In the genomic region with DNA sequence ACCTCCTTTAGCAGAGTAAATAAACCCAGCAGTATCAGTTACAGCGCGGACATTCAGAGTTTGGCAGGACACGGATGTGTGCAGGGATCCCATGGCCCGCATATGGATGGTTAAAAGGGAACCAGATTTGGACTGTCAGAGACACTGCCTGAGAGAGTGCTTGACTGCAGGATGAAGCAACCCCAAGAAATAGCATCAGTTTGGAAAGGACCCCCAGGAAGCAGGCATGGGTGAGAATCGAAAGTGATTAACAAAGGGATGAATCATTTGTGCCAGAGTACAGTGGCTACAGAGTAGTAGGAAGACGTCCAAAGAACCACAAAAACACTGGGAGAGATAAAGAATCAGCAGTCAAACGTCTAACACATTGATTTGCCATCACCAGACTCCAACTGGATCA, we compare ENCODE assay signal across 1 cellular context.
TF ChIP-seq lines count a peak whose summit lies in the region.

No MANE protein-coding gene starts in this region.

TF ChIP-seq in H1, 55 proteins besides CTCF, POLR2A, EP300 and RAD21:
- TF ChIP-seq YY1 (IDR thresholded peaks at IDR 0.05; ENCODE audit: low read depth, low read length) (no peak), JUND (IDR thresholded peaks at IDR 0.05; ENCODE audit: low read length) (no peak), SAP30 (IDR thresholded peaks at IDR 0.05; ENCODE audit: insufficient read depth, insufficient replicate concordance, low read length) (no peak)
- TF ChIP-seq, protein P1, sequence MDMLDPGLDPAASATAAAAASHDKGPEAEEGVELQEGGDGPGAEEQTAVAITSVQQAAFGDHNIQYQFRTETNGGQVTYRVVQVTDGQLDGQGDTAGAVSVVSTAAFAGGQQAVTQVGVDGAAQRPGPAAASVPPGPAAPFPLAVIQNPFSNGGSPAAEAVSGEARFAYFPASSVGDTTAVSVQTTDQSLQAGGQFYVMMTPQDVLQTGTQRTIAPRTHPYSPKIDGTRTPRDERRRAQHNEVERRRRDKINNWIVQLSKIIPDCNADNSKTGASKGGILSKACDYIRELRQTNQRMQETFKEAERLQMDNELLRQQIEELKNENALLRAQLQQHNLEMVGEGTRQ (IDR thresholded peaks at IDR 0.05; ENCODE audit: low read length), result no peak
